In genomic region chr12:42338280-42338679, GRCh38 we compare ENCODE assay signal across 16 cellular contexts.
"Had no signal": no experiment of that assay in that cellular context is flagged by ENCODE, and none has a peak within 500 bp of the region (broad histone marks: within the 10 kb centered on the region; RNA-seq: fewer than 3 reads in every experiment).

No MANE protein-coding gene starts in this region.

- ATAC-seq: activated T-cell treated with anti-CD3 and anti-CD28 coated beads, Interleukin-2, amount 50 U/mL, for 4 hours; body of pancreas; left colon; naive thymus-derived CD4-positive, alpha-beta T cell; stimulated activated naive CD8-positive, alpha-beta T cell treated with anti-CD3 and anti-CD28 coated beads, Interleukin-15, amount 100 ng/mL, for 72 hours had no signal

- H3K4me1 ChIP-seq: body of pancreas, esophagus muscularis mucosa, parathyroid adenoma had no signal

- H2AFZ ChIP-seq: parathyroid adenoma had no signal

- H3K9ac ChIP-seq: parathyroid adenoma had no signal

- H3K4me3 Mint-ChIP-seq: activated T-cell treated with anti-CD3 and anti-CD28 coated beads, Interleukin-2, amount 50 U/mL, for 4 hours; stimulated activated naive CD8-positive, alpha-beta T cell treated with anti-CD3 and anti-CD28 coated beads, Interleukin-15, amount 100 ng/mL, for 72 hours; T-helper 2 cell treated with Interferon-gamma antibody and Interleukin-4, amounts not matched to agents 5 μg/mL and 100 μg/mL, for 36 hours had no signal

- H3K4me3 ChIP-seq: body of pancreas, esophagus muscularis mucosa, thoracic aorta had no signal

- H3K27ac Mint-ChIP-seq: stimulated activated naive CD8-positive, alpha-beta T cell treated with anti-CD3 and anti-CD28 coated beads, Interleukin-15, amount 100 ng/mL, for 72 hours; T-helper 2 cell treated with Interferon-gamma antibody and Interleukin-4, amounts not matched to agents 5 μg/mL and 100 μg/mL, for 36 hours had no signal

- H3K27ac ChIP-seq: body of pancreas, esophagus muscularis mucosa, parathyroid adenoma, thoracic aorta, VCaP had no signal

- H3K27me3 Mint-ChIP-seq: naive thymus-derived CD4-positive, alpha-beta T cell; stimulated activated naive CD8-positive, alpha-beta T cell treated with anti-CD3 and anti-CD28 coated beads, Interleukin-15, amount 100 ng/mL, for 72 hours had no signal

- H3K27me3 ChIP-seq: body of pancreas, esophagus muscularis mucosa had no signal

- DNase-seq: activated CD4-positive, alpha-beta T cell treated with anti-CD3 and anti-CD28 coated beads for 48 hours; activated naive CD4-positive, alpha-beta T cell; activated T-cell treated with anti-CD3 and anti-CD28 coated beads, Interleukin-2, amount 50 U/mL, for 4 hours; amniotic stem cell; body of pancreas; dermis blood vessel endothelial cell; left colon; naive thymus-derived CD4-positive, alpha-beta T cell; stimulated activated CD4-positive, alpha-beta T cell treated with anti-CD3 and anti-CD28 coated beads, Interleukin-4, amount 100 ng/mL, for 1 hour; stimulated activated CD8-positive, alpha-beta memory T cell treated with anti-CD3 and anti-CD28 coated beads, Interleukin-4, amount 100 ng/mL, for 48 hours; stimulated activated naive CD8-positive, alpha-beta T cell treated with anti-CD3 and anti-CD28 coated beads, Interleukin-15, amount 100 ng/mL, for 72 hours had no signal

- H3K9me3 ChIP-seq: body of pancreas, esophagus muscularis mucosa, thoracic aorta had no signal

- H3K9me3 Mint-ChIP-seq: activated T-cell treated with anti-CD3 and anti-CD28 coated beads, Interleukin-2, amount 50 U/mL, for 4 hours; naive thymus-derived CD4-positive, alpha-beta T cell; stimulated activated naive CD8-positive, alpha-beta T cell treated with anti-CD3 and anti-CD28 coated beads, Interleukin-15, amount 100 ng/mL, for 72 hours; T-helper 2 cell treated with Interferon-gamma antibody and Interleukin-4, amounts not matched to agents 5 μg/mL and 100 μg/mL, for 36 hours had no signal
